8 cellular contexts compared by ENCODE assay signal in the genomic region with DNA sequence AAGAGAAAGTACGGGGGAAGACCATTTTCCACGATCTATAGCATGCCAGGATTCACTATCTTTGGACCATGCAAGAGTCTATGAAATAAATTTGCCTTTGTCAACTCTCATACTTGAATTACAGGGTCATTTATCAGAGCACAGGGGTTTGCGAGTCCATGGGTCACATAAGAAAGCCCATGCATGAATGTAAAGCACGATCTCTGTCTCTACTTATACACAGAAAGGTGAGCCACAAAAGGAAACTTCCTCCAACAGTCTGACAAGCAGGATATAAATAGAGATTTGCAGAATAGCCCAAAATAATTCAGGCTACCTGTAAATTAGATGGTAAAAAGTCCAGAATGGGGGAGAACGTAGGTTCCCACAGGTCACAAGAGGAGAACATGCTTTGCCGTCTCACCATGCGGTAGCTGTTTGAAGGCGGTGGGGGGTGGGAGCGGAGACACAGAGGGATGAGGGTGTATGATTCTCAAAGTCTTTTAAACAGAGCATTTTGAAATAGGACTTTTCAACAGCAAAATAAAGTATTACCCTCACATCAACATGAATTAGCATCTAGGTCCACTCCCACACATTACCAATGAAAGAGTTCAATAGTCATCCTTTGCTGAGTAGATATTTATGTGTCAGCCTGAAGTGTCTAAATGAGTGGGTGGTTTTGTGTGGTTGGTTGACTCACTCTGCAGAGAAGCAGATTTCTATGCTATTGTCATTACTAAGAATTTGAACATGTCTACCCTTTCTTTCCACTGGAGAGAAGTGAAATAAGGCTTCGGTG.
DNase-seq lines count a peak whose midpoint lies in the region; ATAC-seq and TF ChIP-seq lines count a peak whose summit lies in the region.

No MANE protein-coding gene starts in this region.

- H3K36me3 Mint-ChIP-seq in activated naive CD4-positive, alpha-beta T cell treated with anti-CD3 and anti-CD28 coated beads, Interleukin-2, amount 50 U/mL, for 72 hours, result peaks cover 14 to 22% of the 10 kb centered on the region in 2 donors
- peaks cover 3% of the 10 kb centered on the region for H3K36me3 Mint-ChIP-seq in activated naive CD4-positive, alpha-beta T cell treated with anti-CD3 and anti-CD28 coated beads, Interleukin-2, amount 10 ng/mL, durations not matched to agents 7 days and 5 days
- peaks cover 1% of the 10 kb centered on the region for H3K36me3 Mint-ChIP-seq in activated T-helper 1 cell treated with anti-CD3 and anti-CD28 coated beads, Interleukin-12 subunit alpha, Interleukin-12 subunit beta, Interleukin-2, Interleukin-4 antibody, amounts not matched to agents 30 ng/mL and 10 ng/mL and 1 ng/mL, durations not matched to agents 14 hours and 24 hours and 36 hours (ENCODE audit: low read depth)
- H3K36me3 Mint-ChIP-seq in stimulated activated naive CD8-positive, alpha-beta T cell treated with anti-CD3 and anti-CD28 coated beads, Interleukin-15, Interleukin-2, amounts not matched to agents 100 ng/mL and 50 ng/mL, for 24 hours (ENCODE audit: low read depth), result peaks cover 5% of the 10 kb centered on the region

- no peaks in the 10 kb centered on the region for H3K27me3 ChIP-seq in colonic mucosa

- H3K27ac Mint-ChIP-seq in activated naive CD4-positive, alpha-beta T cell treated with anti-CD3 and anti-CD28 coated beads, Interleukin-2, amount 50 U/mL, for 72 hours, result peak overlapping the region in 1 of 2 donors; percentile 83
- H3K27ac Mint-ChIP-seq in activated naive CD4-positive, alpha-beta T cell treated with anti-CD3 and anti-CD28 coated beads, Interleukin-2, amount 10 ng/mL, durations not matched to agents 7 days and 5 days, result no peak overlapping the region
- peak overlapping the region; percentile 80 for H3K27ac Mint-ChIP-seq in activated T-helper 1 cell treated with anti-CD3 and anti-CD28 coated beads, Interleukin-12 subunit alpha, Interleukin-12 subunit beta, Interleukin-2, Interleukin-4 antibody, amounts not matched to agents 30 ng/mL and 10 ng/mL and 1 ng/mL, durations not matched to agents 14 hours and 24 hours and 36 hours
- H3K27ac Mint-ChIP-seq in stimulated activated naive CD8-positive, alpha-beta T cell treated with anti-CD3 and anti-CD28 coated beads, Interleukin-15, Interleukin-2, amounts not matched to agents 100 ng/mL and 50 ng/mL, for 24 hours, result peak overlapping the region; percentile 69

- CTCF ChIA-PET in activated naive CD4-positive, alpha-beta T cell treated with anti-CD3 and anti-CD28 coated beads, Interleukin-2, amount 10 ng/mL, durations not matched to agents 7 days and 5 days (lab: Charles Lee), result no interaction called here

- ATAC-seq in activated naive CD4-positive, alpha-beta T cell treated with anti-CD3 and anti-CD28 coated beads, Interleukin-2, amount 50 U/mL, for 72 hours, result peak; percentile 97 to 100
- peak; percentile 76 for ATAC-seq in HG03060 (IDR thresholded peaks at IDR 0.05; ENCODE audit: low read depth, unreplicated experiment)

- no peak for DNase-seq in activated naive CD4-positive, alpha-beta T cell treated with anti-CD3 and anti-CD28 coated beads, Interleukin-2, amount 50 U/mL, for 72 hours (ENCODE audit: low spot score in 2 of 2)
- no peak for DNase-seq in activated naive CD4-positive, alpha-beta T cell treated with anti-CD3 and anti-CD28 coated beads, Interleukin-2, amount 10 ng/mL, durations not matched to agents 7 days and 5 days
- DNase-seq in activated T-helper 1 cell treated with anti-CD3 and anti-CD28 coated beads, Interleukin-12 subunit alpha, Interleukin-12 subunit beta, Interleukin-2, Interleukin-4 antibody, amounts not matched to agents 30 ng/mL and 10 ng/mL and 1 ng/mL, durations not matched to agents 14 hours and 24 hours and 36 hours (ENCODE audit: low spot score), result no peak
- DNase-seq in NK-92 (lab: John Stamatoyannopoulos, UW; ENCODE audit: unreplicated experiment) (no peak), NCI-H2171 (lab: John Stamatoyannopoulos, UW) (no peak), colonic mucosa (no peak)

- peaks cover 29% of the 10 kb centered on the region for H3K4me1 Mint-ChIP-seq in activated naive CD4-positive, alpha-beta T cell treated with anti-CD3 and anti-CD28 coated beads, Interleukin-2, amount 10 ng/mL, durations not matched to agents 7 days and 5 days
- peaks cover 55% of the 10 kb centered on the region for H3K4me1 Mint-ChIP-seq in activated T-helper 1 cell treated with anti-CD3 and anti-CD28 coated beads, Interleukin-12 subunit alpha, Interleukin-12 subunit beta, Interleukin-2, Interleukin-4 antibody, amounts not matched to agents 30 ng/mL and 10 ng/mL and 1 ng/mL, durations not matched to agents 14 hours and 24 hours and 36 hours (ENCODE audit: low read depth)
- H3K4me1 Mint-ChIP-seq in stimulated activated naive CD8-positive, alpha-beta T cell treated with anti-CD3 and anti-CD28 coated beads, Interleukin-15, Interleukin-2, amounts not matched to agents 100 ng/mL and 50 ng/mL, for 24 hours (ENCODE audit: low read depth), result peaks cover 57% of the 10 kb centered on the region

- no peaks in the 10 kb centered on the region for H3K4me1 ChIP-seq in colonic mucosa

- no peaks in the 10 kb centered on the region for H3K27me3 Mint-ChIP-seq in activated naive CD4-positive, alpha-beta T cell treated with anti-CD3 and anti-CD28 coated beads, Interleukin-2, amount 10 ng/mL, durations not matched to agents 7 days and 5 days
- H3K27me3 Mint-ChIP-seq in activated T-helper 1 cell treated with anti-CD3 and anti-CD28 coated beads, Interleukin-12 subunit alpha, Interleukin-12 subunit beta, Interleukin-2, Interleukin-4 antibody, amounts not matched to agents 30 ng/mL and 10 ng/mL and 1 ng/mL, durations not matched to agents 14 hours and 24 hours and 36 hours (ENCODE audit: insufficient read depth), result no peaks in the 10 kb centered on the region
- H3K27me3 Mint-ChIP-seq in stimulated activated naive CD8-positive, alpha-beta T cell treated with anti-CD3 and anti-CD28 coated beads, Interleukin-15, Interleukin-2, amounts not matched to agents 100 ng/mL and 50 ng/mL, for 24 hours, result no peaks in the 10 kb centered on the region

- no peaks in the 10 kb centered on the region for H3K9me3 ChIP-seq in colonic mucosa

- no peak overlapping the region for H3K4me3 ChIP-seq in colonic mucosa

- H3K27ac ChIP-seq in colonic mucosa, result no peak overlapping the region

- no peak for TF ChIP-seq CTCF in colonic mucosa (IDR thresholded peaks at IDR 0.05)

- H3K9me3 Mint-ChIP-seq in activated naive CD4-positive, alpha-beta T cell treated with anti-CD3 and anti-CD28 coated beads, Interleukin-2, amount 50 U/mL, for 72 hours, result peaks cover 13 to 14% of the 10 kb centered on the region in 2 donors
- H3K9me3 Mint-ChIP-seq in activated naive CD4-positive, alpha-beta T cell treated with anti-CD3 and anti-CD28 coated beads, Interleukin-2, amount 10 ng/mL, durations not matched to agents 7 days and 5 days, result peaks cover 10% of the 10 kb centered on the region
- H3K9me3 Mint-ChIP-seq in activated T-helper 1 cell treated with anti-CD3 and anti-CD28 coated beads, Interleukin-12 subunit alpha, Interleukin-12 subunit beta, Interleukin-2, Interleukin-4 antibody, amounts not matched to agents 30 ng/mL and 10 ng/mL and 1 ng/mL, durations not matched to agents 14 hours and 24 hours and 36 hours, result peaks cover 26% of the 10 kb centered on the region
- peaks cover 5% of the 10 kb centered on the region for H3K9me3 Mint-ChIP-seq in stimulated activated naive CD8-positive, alpha-beta T cell treated with anti-CD3 and anti-CD28 coated beads, Interleukin-15, Interleukin-2, amounts not matched to agents 100 ng/mL and 50 ng/mL, for 24 hours

- no peak overlapping the region for H3K4me3 Mint-ChIP-seq in activated naive CD4-positive, alpha-beta T cell treated with anti-CD3 and anti-CD28 coated beads, Interleukin-2, amount 10 ng/mL, durations not matched to agents 7 days and 5 days
- no peak overlapping the region for H3K4me3 Mint-ChIP-seq in activated T-helper 1 cell treated with anti-CD3 and anti-CD28 coated beads, Interleukin-12 subunit alpha, Interleukin-12 subunit beta, Interleukin-2, Interleukin-4 antibody, amounts not matched to agents 30 ng/mL and 10 ng/mL and 1 ng/mL, durations not matched to agents 14 hours and 24 hours and 36 hours
- H3K4me3 Mint-ChIP-seq in stimulated activated naive CD8-positive, alpha-beta T cell treated with anti-CD3 and anti-CD28 coated beads, Interleukin-15, Interleukin-2, amounts not matched to agents 100 ng/mL and 50 ng/mL, for 24 hours, result peak overlapping the region; percentile 40

- intact Hi-C loops in activated T-helper 1 cell treated with anti-CD3 and anti-CD28 coated beads, Interleukin-12 subunit alpha, Interleukin-12 subunit beta, Interleukin-2, Interleukin-4 antibody, amounts not matched to agents 30 ng/mL and 10 ng/mL and 1 ng/mL, durations not matched to agents 14 hours and 24 hours and 36 hours (cut with micrococcal nuclease), result loop anchor here (1.0 to 5.0 kb wide), 11 partner anchors 37 to 1189 kb away; a partner anchor contains a TSS
- intact Hi-C loops in colonic mucosa (cut with DNase I), result no loop called here

- H3K36me3 ChIP-seq in colonic mucosa, result no peaks in the 10 kb centered on the region

- no peak overlapping the region for H3K9ac ChIP-seq in colonic mucosa (ENCODE audit: low read depth in 2 of 2, low read length in 2 of 2)
